Comparison of ENCODE assay signal across 1 cellular context in the genomic region with DNA sequence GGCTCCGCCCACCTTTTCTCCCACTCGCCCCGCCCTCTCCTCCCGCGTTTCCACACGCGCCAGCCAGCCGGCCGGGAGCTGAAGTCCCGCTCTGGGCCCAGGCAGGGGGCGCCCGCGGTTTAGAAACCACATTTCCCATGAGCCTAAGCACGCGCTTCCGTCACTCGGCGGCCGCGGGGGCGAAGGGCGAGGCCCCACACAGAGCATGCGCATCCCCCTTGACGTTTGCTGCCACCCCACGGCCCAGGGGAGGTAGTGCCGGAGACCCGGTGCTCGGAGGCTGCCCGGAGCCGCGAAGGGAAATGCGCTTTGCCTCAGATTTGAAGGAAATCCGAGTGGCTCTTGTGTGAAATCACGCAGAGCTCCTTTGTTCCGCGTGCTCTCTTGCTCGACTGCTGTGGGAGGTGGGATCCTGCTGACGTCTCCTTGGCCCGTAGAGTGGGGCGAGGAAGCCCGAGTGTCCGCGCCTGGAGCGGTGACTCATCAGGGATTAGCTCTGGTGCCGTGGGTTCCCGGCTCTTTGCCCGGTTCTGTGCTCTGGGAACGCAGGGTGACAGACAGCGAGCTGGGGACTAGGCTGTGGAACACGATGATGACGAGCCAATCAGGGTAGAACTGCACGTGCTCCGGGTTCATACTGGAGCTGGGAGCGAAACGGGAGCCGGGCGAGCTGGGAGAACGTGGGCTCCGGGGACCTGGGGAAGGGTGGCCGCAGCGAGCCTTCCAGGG.
TF ChIP-seq lines count a peak whose summit lies in the region.

No MANE protein-coding gene starts in this region.

TF ChIP-seq in HCT116, 20 proteins besides CTCF, POLR2A, EP300 and RAD21 (continued from another document):
- TF ChIP-seq REST (IDR thresholded peaks at IDR 0.05; ENCODE audit: low read depth) (no peak), EZH2 (IDR thresholded peaks at IDR 0.05) (no peak)
